34 cellular contexts compared by ENCODE assay signal in genomic region chr18:72993245-72993644, GRCh38.
"Had no signal": no experiment of that assay in that cellular context is flagged by ENCODE, and none has a peak within 500 bp of the region (broad histone marks: within the 10 kb centered on the region; RNA-seq: fewer than 3 reads in every experiment).

No MANE protein-coding gene starts in this region.

- H3K9me3 Mint-ChIP-seq: activated CD4-positive, alpha-beta T cell treated with anti-CD3 and anti-CD28 coated beads, Interleukin-2, amount 10 ng/mL, durations not matched to agents 24 days and 14 days; activated naive CD8-positive, alpha-beta T cell treated with anti-CD3 and anti-CD28 coated beads, Interleukin-2, amount 10 ng/mL, durations not matched to agents 7 days and 5 days; activated T-helper 1 cell treated with anti-CD3 and anti-CD28 coated beads, Interleukin-12 subunit alpha, Interleukin-12 subunit beta, Interleukin-2, Interleukin-4 antibody, amounts not matched to agents 30 ng/mL and 10 ng/mL and 1 ng/mL, durations not matched to agents 14 hours and 24 hours and 36 hours; activated T-helper 2 cell treated with anti-CD3 and anti-CD28 coated beads, Interferon-gamma antibody, Interleukin-2, Interleukin-4, amounts not matched to agents 10 μg/mL and 5 μg/mL and 100 μg/mL, durations not matched to agents 14 hours and 24 hours and 36 hours had no signal

- H3K27me3 Mint-ChIP-seq: activated CD4-positive, alpha-beta memory T cell treated with anti-CD3 and anti-CD28 coated beads for 36 hours; activated CD4-positive, alpha-beta T cell treated with anti-CD3 and anti-CD28 coated beads for 36 hours; activated CD4-positive, alpha-beta T cell treated with anti-CD3 and anti-CD28 coated beads, Interleukin-2, amount 10 ng/mL, durations not matched to agents 24 days and 14 days; activated CD8-positive, alpha-beta memory T cell treated with anti-CD3 and anti-CD28 coated beads, Interleukin-2, amount 10 ng/mL, durations not matched to agents 7 days and 5 days; activated naive CD4-positive, alpha-beta T cell treated with anti-CD3 and anti-CD28 coated beads, Interleukin-2, amount 10 ng/mL, durations not matched to agents 7 days and 5 days; activated naive CD8-positive, alpha-beta T cell treated with anti-CD3 and anti-CD28 coated beads, Interleukin-2, amount 10 ng/mL, durations not matched to agents 7 days and 5 days; T-helper 17 cell had no signal

- H3K27me3 ChIP-seq: brain microvascular endothelial cell had no signal

- DNase-seq: activated CD4-positive, alpha-beta memory T cell treated with anti-CD3 and anti-CD28 coated beads for 36 hours; activated CD4-positive, alpha-beta T cell treated with anti-CD3 and anti-CD28 coated beads for 36 hours; activated CD4-positive, alpha-beta T cell treated with anti-CD3 and anti-CD28 coated beads, Interleukin-2, amount 10 ng/mL, durations not matched to agents 24 days and 14 days; activated CD4-positive, CD25-positive, alpha-beta regulatory T cell; activated CD4-positive, CD25-positive, alpha-beta regulatory T cell treated with anti-CD3 and anti-CD28 coated beads, Interleukin-2, amount 50 U/mL, for 72 hours; activated CD8-positive, alpha-beta memory T cell treated with anti-CD3 and anti-CD28 coated beads, Interleukin-2, amount 10 ng/mL, durations not matched to agents 7 days and 5 days; activated CD8-positive, alpha-beta memory T cell treated with anti-CD3 and anti-CD28 coated beads, Interleukin-2, amount 50 U/mL, for 4 hours; activated CD8-positive, alpha-beta T cell treated with anti-CD3 and anti-CD28 coated beads, Interleukin-2, amount 10 ng/mL, durations not matched to agents 7 days and 5 days; activated effector memory CD4-positive, alpha-beta T cell treated with anti-CD3 and anti-CD28 coated beads, Interleukin-2, amount 50 U/mL, for 16 hours; activated naive CD4-positive, alpha-beta T cell treated with anti-CD3 and anti-CD28 coated beads, Interleukin-2, amount 10 ng/mL, durations not matched to agents 7 days and 5 days; activated naive CD8-positive, alpha-beta T cell treated with anti-CD3 and anti-CD28 coated beads, Interleukin-2, amount 10 ng/mL, durations not matched to agents 7 days and 5 days; activated T-cell treated with anti-CD3 and anti-CD28 coated beads, Interleukin-2, amount 50 U/mL, for 1 hour; activated T-cell treated with anti-CD3 and anti-CD28 coated beads, Interleukin-2, amount 50 U/mL, for 48 hours; amniotic stem cell; anterior cingulate cortex; brain microvascular endothelial cell; caudate nucleus; cortex of kidney; effector CD8-positive, alpha-beta T cell; foreskin fibroblast; head of caudate nucleus; T-helper 1 cell; T-helper 17 cell; T1000 had no signal

- H3K27ac ChIP-seq: brain microvascular endothelial cell had no signal

- H3K4me3 Mint-ChIP-seq: activated CD4-positive, alpha-beta memory T cell treated with anti-CD3 and anti-CD28 coated beads for 36 hours; activated CD4-positive, alpha-beta T cell treated with anti-CD3 and anti-CD28 coated beads for 36 hours; activated CD4-positive, alpha-beta T cell treated with anti-CD3 and anti-CD28 coated beads, Interleukin-2, amount 10 ng/mL, durations not matched to agents 24 days and 14 days; activated CD8-positive, alpha-beta memory T cell treated with anti-CD3 and anti-CD28 coated beads, Interleukin-2, amount 10 ng/mL, durations not matched to agents 7 days and 5 days; activated CD8-positive, alpha-beta T cell treated with anti-CD3 and anti-CD28 coated beads, Interleukin-2, amount 10 ng/mL, durations not matched to agents 7 days and 5 days; activated naive CD4-positive, alpha-beta T cell treated with anti-CD3 and anti-CD28 coated beads, Interleukin-2, amount 10 ng/mL, durations not matched to agents 7 days and 5 days; activated naive CD8-positive, alpha-beta T cell treated with anti-CD3 and anti-CD28 coated beads, Interleukin-2, amount 10 ng/mL, durations not matched to agents 7 days and 5 days; activated T-helper 1 cell treated with anti-CD3 and anti-CD28 coated beads, Interleukin-12 subunit alpha, Interleukin-12 subunit beta, Interleukin-2, Interleukin-4 antibody, amounts not matched to agents 30 ng/mL and 10 ng/mL and 1 ng/mL, durations not matched to agents 14 hours and 24 hours and 36 hours; T-helper 17 cell; T-helper 2 cell treated with Interferon-gamma antibody and Interleukin-4, amounts not matched to agents 5 μg/mL and 100 μg/mL, for 36 hours had no signal

- H3K36me3 ChIP-seq: brain microvascular endothelial cell had no signal

- FAIRE-seq: astrocyte, colon, endometrium, endothelial cell of umbilical vein, frontal cortex had no signal

- H3K4me1 Mint-ChIP-seq: activated CD4-positive, alpha-beta T cell treated with anti-CD3 and anti-CD28 coated beads for 36 hours; activated CD4-positive, alpha-beta T cell treated with anti-CD3 and anti-CD28 coated beads, Interleukin-2, amount 10 ng/mL, durations not matched to agents 24 days and 14 days; activated CD8-positive, alpha-beta memory T cell treated with anti-CD3 and anti-CD28 coated beads, Interleukin-2, amount 10 ng/mL, durations not matched to agents 7 days and 5 days; activated naive CD4-positive, alpha-beta T cell treated with anti-CD3 and anti-CD28 coated beads, Interleukin-2, amount 10 ng/mL, durations not matched to agents 7 days and 5 days; activated naive CD8-positive, alpha-beta T cell treated with anti-CD3 and anti-CD28 coated beads, Interleukin-2, amount 10 ng/mL, durations not matched to agents 7 days and 5 days; T-helper 17 cell had no signal

- H3K27ac Mint-ChIP-seq: activated CD4-positive, alpha-beta memory T cell treated with anti-CD3 and anti-CD28 coated beads for 36 hours; activated CD4-positive, alpha-beta T cell treated with anti-CD3 and anti-CD28 coated beads for 36 hours; activated CD4-positive, alpha-beta T cell treated with anti-CD3 and anti-CD28 coated beads, Interleukin-2, amount 10 ng/mL, durations not matched to agents 24 days and 14 days; activated CD8-positive, alpha-beta memory T cell treated with anti-CD3 and anti-CD28 coated beads, Interleukin-2, amount 10 ng/mL, durations not matched to agents 7 days and 5 days; activated CD8-positive, alpha-beta T cell treated with anti-CD3 and anti-CD28 coated beads, Interleukin-2, amount 10 ng/mL, durations not matched to agents 7 days and 5 days; activated naive CD4-positive, alpha-beta T cell treated with anti-CD3 and anti-CD28 coated beads, Interleukin-2, amount 10 ng/mL, durations not matched to agents 7 days and 5 days; activated naive CD4-positive, alpha-beta T cell treated with anti-CD3 and anti-CD28 coated beads, Interleukin-2, amount 50 U/mL, for 72 hours; activated naive CD8-positive, alpha-beta T cell treated with anti-CD3 and anti-CD28 coated beads, Interleukin-2, amount 10 ng/mL, durations not matched to agents 7 days and 5 days; activated T-helper 1 cell treated with anti-CD3 and anti-CD28 coated beads, Interleukin-12 subunit alpha, Interleukin-12 subunit beta, Interleukin-2, Interleukin-4 antibody, amounts not matched to agents 30 ng/mL and 10 ng/mL and 1 ng/mL, durations not matched to agents 14 hours and 24 hours and 36 hours; activated T-helper 2 cell treated with anti-CD3 and anti-CD28 coated beads, Interferon-gamma antibody, Interleukin-2, Interleukin-4, amounts not matched to agents 10 μg/mL and 5 μg/mL and 100 μg/mL, durations not matched to agents 14 hours and 24 hours and 36 hours; T-helper 17 cell; T-helper 2 cell treated with Interferon-gamma antibody and Interleukin-4, amounts not matched to agents 5 μg/mL and 100 μg/mL, for 36 hours had no signal

- ATAC-seq: activated CD4-positive, alpha-beta T cell treated with anti-CD3 and anti-CD28 coated beads for 36 hours; activated CD8-positive, alpha-beta memory T cell treated with anti-CD3 and anti-CD28 coated beads, Interleukin-2, amount 10 ng/mL, durations not matched to agents 7 days and 5 days; activated CD8-positive, alpha-beta T cell treated with anti-CD3 and anti-CD28 coated beads, Interleukin-2, amount 10 ng/mL, durations not matched to agents 7 days and 5 days; activated naive CD4-positive, alpha-beta T cell treated with anti-CD3 and anti-CD28 coated beads, Interleukin-2, amount 50 U/mL, for 72 hours; esophagus mucosa; T-helper 17 cell had no signal

- H3K36me3 Mint-ChIP-seq: activated CD4-positive, alpha-beta memory T cell treated with anti-CD3 and anti-CD28 coated beads for 36 hours; activated CD8-positive, alpha-beta memory T cell treated with anti-CD3 and anti-CD28 coated beads, Interleukin-2, amount 10 ng/mL, durations not matched to agents 7 days and 5 days; activated naive CD4-positive, alpha-beta T cell treated with anti-CD3 and anti-CD28 coated beads, Interleukin-2, amount 10 ng/mL, durations not matched to agents 7 days and 5 days; activated naive CD4-positive, alpha-beta T cell treated with anti-CD3 and anti-CD28 coated beads, Interleukin-2, amount 50 U/mL, for 72 hours; activated naive CD8-positive, alpha-beta T cell treated with anti-CD3 and anti-CD28 coated beads, Interleukin-2, amount 10 ng/mL, durations not matched to agents 7 days and 5 days had no signal
